In the genomic region with DNA sequence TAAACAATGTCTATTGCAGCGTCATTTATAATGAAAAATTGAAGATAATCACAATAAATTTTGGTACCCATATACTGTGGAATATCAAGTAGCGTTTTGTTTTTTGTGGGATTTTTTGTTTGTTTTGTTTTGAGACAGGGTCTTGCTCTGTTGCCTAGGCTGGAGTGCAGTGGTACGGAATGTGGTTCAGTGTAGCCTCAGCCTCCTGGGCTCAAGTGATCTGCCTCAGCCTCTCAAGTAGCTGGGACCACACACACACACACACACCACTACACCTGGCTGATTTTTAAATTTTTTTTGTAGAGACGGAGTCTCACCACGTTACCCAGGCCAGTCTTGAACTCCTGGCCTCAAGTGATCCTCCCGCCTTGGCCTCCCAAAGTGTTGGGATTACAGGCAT, we compare ENCODE assay signal across 23 cellular contexts. TPM values are rescaled to one million over a fixed set of nuclear protein-coding genes. Genes with fewer than 3 reads are reported as not detected.
A peak's percentile ranks its signal among the peaks of the same experiment; 100 is the strongest.
DNase-seq lines count a peak whose midpoint lies in the region; ATAC-seq lines count a peak whose summit lies in the region.
"Had no signal": no experiment of that assay in that cellular context is flagged by ENCODE, and none has a peak within 500 bp of the region (broad histone marks: within the 10 kb centered on the region; RNA-seq: fewer than 3 reads in every experiment).

No MANE protein-coding gene starts in this region.

- ATAC-seq in T-helper 17 cell, result no peak
- ATAC-seq in HG03520 (IDR thresholded peaks at IDR 0.05; ENCODE audit: unreplicated experiment), result no peak
- no peak for ATAC-seq in GM21526 (IDR thresholded peaks at IDR 0.05; ENCODE audit: low FRiP score, unreplicated experiment)
- ATAC-seq: GM12878 had no signal

- H3K27ac Mint-ChIP-seq in T-helper 17 cell, result peak overlapping the region; percentile 45
- H3K27ac Mint-ChIP-seq: CD14-positive monocyte; CD4-positive, alpha-beta memory T cell; CD4-positive, CD25-positive, alpha-beta regulatory T cell had no signal

- no peaks in the 10 kb centered on the region for H3K9me3 ChIP-seq in T-helper 17 cell (ENCODE audit: control insufficient read depth, low read length, poor library complexity, severe bottlenecking)
- H3K9me3 ChIP-seq: BE2C, BLaER1 had no signal

- no peaks in the 10 kb centered on the region for H3K27me3 Mint-ChIP-seq in T-helper 17 cell
- H3K27me3 Mint-ChIP-seq: CD4-positive, alpha-beta memory T cell; CD4-positive, CD25-positive, alpha-beta regulatory T cell; CD8-positive, alpha-beta memory T cell had no signal

- H3K4me3 Mint-ChIP-seq in T-helper 17 cell, result no peak overlapping the region
- H3K4me3 Mint-ChIP-seq: CD14-positive monocyte; CD4-positive, alpha-beta memory T cell; CD4-positive, CD25-positive, alpha-beta regulatory T cell; CD8-positive, alpha-beta memory T cell had no signal

- DNase-seq in T-helper 17 cell (no peak), islet precursor cell (peak; percentile 35), germinal center (ENCODE audit: low spot score) (no peak)
- DNase-seq: 8988T; ACHN; BE2C; C1 segment of cervical spinal cord; CD4-positive, alpha-beta memory T cell; CD4-positive, CD25-positive, alpha-beta regulatory T cell; CD8-positive, alpha-beta memory T cell; COR-L47; DMS 273 treated with DMSO at 0.1 percent for 48 hours; DMS153; DMS53; DMS79; DND-41; EL; GDM1 had no signal

- peaks cover 24% of the 10 kb centered on the region for H3K4me1 Mint-ChIP-seq in T-helper 17 cell

- H3K36me3 Mint-ChIP-seq in T-helper 17 cell (ENCODE audit: low read depth), result peaks cover 5% of the 10 kb centered on the region

RNA-seq across cellular contexts. Expression of a gene that starts 6.6 kb away (rescaled TPM):
- total RNA-seq in T-helper 17 cell, result 10 to 100 TPM; 33.7 to 42.1 TPM

RNA-seq across cellular contexts. Expression of a gene that starts 6.9 kb away (rescaled TPM):
- total RNA-seq in T-helper 17 cell, result 10 to 100 TPM; 30.1 to 46.4 TPM
